In genomic region chr19:1324792-1325567, GRCh38 we compare ENCODE assay signal across 9 cellular contexts. TPM values are rescaled to one million over a fixed set of nuclear protein-coding genes. Genes with fewer than 3 reads are reported as not detected.
A peak's percentile ranks its signal among the peaks of the same experiment; 100 is the strongest.
DNase-seq lines count a peak whose midpoint lies in the region; ATAC-seq and TF ChIP-seq lines count a peak whose summit lies in the region.
"Had no signal": no experiment of that assay in that cellular context is flagged by ENCODE, and none has a peak within 500 bp of the region (broad histone marks: within the 10 kb centered on the region; RNA-seq: fewer than 3 reads in every experiment).

No MANE protein-coding gene starts in this region.

- H3K4me1 Mint-ChIP-seq in naive thymus-derived CD8-positive, alpha-beta T cell = peaks cover 5 to 13% (median 9%) of the 10 kb centered on the region in 4 donors

- H3K23ac ChIP-seq in IMR-90 (ENCODE audit: low read depth, low read length) = no peak overlapping the region

- H4K8ac ChIP-seq in IMR-90 (ENCODE audit: low read depth in 2 of 2, low read length in 2 of 2) = peak overlapping the region; percentile 73 to 82; a peak in 3 of 4 replicates

- TF ChIP-seq CTCF in IMR-90 (conservative IDR thresholded peaks at IDR 0.05; ENCODE audit: low read depth, low read length) = no peak
- no peak for TF ChIP-seq CTCF in upper lobe of right lung (IDR thresholded peaks at IDR 0.05)

- H3K27ac ChIP-seq in IMR-90 (ENCODE audit: insufficient read depth, low read length) = no peak overlapping the region; the same call in 1 of the 2 replicates
- no peak overlapping the region for H3K27ac ChIP-seq in upper lobe of right lung

- DNase-seq in C1 segment of cervical spinal cord (lab: John Stamatoyannopoulos, UW) = peak in 10 of 14 donors; percentile 8 to 55 (median 36)
- DNase-seq in IMR-90 = peak; percentile 61
- peak; percentile 16 for DNase-seq in activated T-cell treated with anti-CD3 and anti-CD28 coated beads for 1 hour (ENCODE audit: low read depth)
- DNase-seq in fibroblast of gingiva (ENCODE audit: low read depth) = peak; percentile 76
- peak in 6 of 10 donors; percentile 4 to 38 (median 22) for DNase-seq in naive thymus-derived CD8-positive, alpha-beta T cell
- no peak for DNase-seq in upper lobe of right lung

- ATAC-seq in IMR-90 (ENCODE audit: low read depth) (peak; percentile 94), upper lobe of right lung (peak; percentile 67), GM21515 (IDR thresholded peaks at IDR 0.05; ENCODE audit: unreplicated experiment) (no peak), HG03521 (IDR thresholded peaks at IDR 0.05; ENCODE audit: unreplicated experiment) (no peak)
- ATAC-seq in naive thymus-derived CD8-positive, alpha-beta T cell = peak; percentile 57 to 74

- POLR2A ChIA-PET in IMR-90 (lab: Charles Lee; ENCODE audit: unreplicated experiment) = no interaction called here
- POLR2A ChIA-PET in naive thymus-derived CD8-positive, alpha-beta T cell (lab: Charles Lee) = no interaction called here

- peak overlapping the region; percentile 85 for H2AK9ac ChIP-seq in IMR-90 (replicated peaks; ENCODE audit: low read depth, low read length, poor library complexity)

- H3K27ac Mint-ChIP-seq in naive thymus-derived CD8-positive, alpha-beta T cell = no peak overlapping the region

- peak overlapping the region; percentile 19 for H3K4me3 ChIP-seq in IMR-90 (ENCODE audit: insufficient read depth, low read depth, low read length)
- peak overlapping the region; percentile 37 for H3K4me3 ChIP-seq in upper lobe of right lung

- H2BK5ac ChIP-seq in IMR-90 (ENCODE audit: low read depth, low read length, poor library complexity, severe bottlenecking) = no peak overlapping the region

- H3K27me3 ChIP-seq in IMR-90 (ENCODE audit: control insufficient read depth, insufficient read depth, low read length) (peaks cover 1% of the 10 kb centered on the region; the same call in 1 of the 2 replicates), upper lobe of right lung (peaks cover 40% of the 10 kb centered on the region)

- WGBS in IMR-90 (ENCODE audit: extremely low coverage in 2 of 2, insufficient read length in 1 of 2), 2 experiments = 2% methylated on average over 35 of the region's 66 CpGs; no CpG with 5 or more reads in 1 of the 2 experiments

- H3K9me3 ChIP-seq in IMR-90 (ENCODE audit: control insufficient read depth, insufficient read depth, low read length) = no peaks in the 10 kb centered on the region
- no peaks in the 10 kb centered on the region for H3K9me3 ChIP-seq in upper lobe of right lung

- no peak overlapping the region for H3K18ac ChIP-seq in IMR-90 (ENCODE audit: low read depth, low read length)

- no TSS peak for BruUV-seq in IMR-90 (replicated peaks; lab: Mats Ljungman, UMichigan)

- no peaks in the 10 kb centered on the region for H3K9me1 ChIP-seq in IMR-90 (ENCODE audit: insufficient read depth, low read length)

- H3K56ac ChIP-seq in IMR-90 (ENCODE audit: extremely low read depth, insufficient read depth, low read length) = no peak overlapping the region

- H3K4me1 ChIP-seq in IMR-90 (ENCODE audit: control insufficient read depth, insufficient read depth, low read length) (peaks cover 2% of the 10 kb centered on the region; the same call in 1 of the 2 replicates), upper lobe of right lung (peaks cover 10% of the 10 kb centered on the region)

- H3K4ac ChIP-seq in IMR-90 (ENCODE audit: low read depth, low read length) = peak overlapping the region; percentile 75

- peak overlapping the region; percentile 32 for H4K91ac ChIP-seq in IMR-90 (ENCODE audit: insufficient read depth, low read depth, low read length)

- no peak for TF ChIP-seq POLR2A in IMR-90 (IDR thresholded peaks at IDR 0.05; ENCODE audit: low read depth, low read length)

- no peak overlapping the region for H2BK20ac ChIP-seq in IMR-90 (ENCODE audit: low read depth, low read length)

- H2BK15ac ChIP-seq in IMR-90 (ENCODE audit: low read depth, low read length) = no peak overlapping the region

- dilution Hi-C loops in IMR-90 (cut with HindIII; ENCODE audit: low sequenced_read_pairs, unreplicated experiment) = no loop called here

- H3K9ac ChIP-seq in IMR-90 (ENCODE audit: low read depth, low read length) = peak overlapping the region; percentile 38; the same call in 1 of the 2 replicates

- H3K4me3 Mint-ChIP-seq in naive thymus-derived CD8-positive, alpha-beta T cell = peak overlapping the region in 7 of 10 donors; percentile 28 to 66 (median 53)

- peak overlapping the region; percentile 37; the same call in 1 of the 2 replicates for H3K14ac ChIP-seq in IMR-90 (replicated peaks; ENCODE audit: low read depth, low read length)

- in situ Hi-C loops in IMR-90 (cut with MboI; ENCODE audit: low sequenced_read_pairs) = no loop called here

- intact Hi-C loops in IMR-90 (cut with micrococcal nuclease) = no loop called here
- intact Hi-C loops in upper lobe of right lung (cut with DNase I) = no loop called here

- peak overlapping the region; percentile 11; the same call in 1 of the 2 replicates for H4K5ac ChIP-seq in IMR-90 (ENCODE audit: low read depth, low read length)

- H3K9me3 Mint-ChIP-seq in naive thymus-derived CD8-positive, alpha-beta T cell = no peaks in the 10 kb centered on the region

- peak overlapping the region; percentile 90 for H2AFZ ChIP-seq in IMR-90 (replicated peaks; ENCODE audit: low read length, poor library complexity)

- peaks cover 17 to 45% (median 18%) of the 10 kb centered on the region in 5 donors for H3K27me3 Mint-ChIP-seq in naive thymus-derived CD8-positive, alpha-beta T cell

- peaks cover 0 to 6% (median 0%) of the 10 kb centered on the region in 3 donors for H3K36me3 Mint-ChIP-seq in naive thymus-derived CD8-positive, alpha-beta T cell

- CTCF ChIA-PET in IMR-90 (lab: Yijun Ruan, JAX) = interaction anchor here (0.7 kb wide), 1 partner anchor 9 kb away, joined by 3 read pairs; no protein-coding TSS in a partner anchor

- no peaks in the 10 kb centered on the region for H3K79me1 ChIP-seq in IMR-90 (ENCODE audit: low read depth in 1 of 2, low read length in 2 of 2)

- H3K36me3 ChIP-seq in IMR-90 (ENCODE audit: control insufficient read depth, insufficient read depth, low read length) = no peaks in the 10 kb centered on the region
- H3K36me3 ChIP-seq in upper lobe of right lung = no peaks in the 10 kb centered on the region

- H4K20me1 ChIP-seq in IMR-90 (ENCODE audit: insufficient read depth, low read length) = no peaks in the 10 kb centered on the region

- H2BK120ac ChIP-seq in IMR-90 (ENCODE audit: low read depth, low read length) = peak overlapping the region; percentile 40

- TF ChIP-seq RAD21 in IMR-90 (IDR thresholded peaks at IDR 0.05; ENCODE audit: low read length) = no peak

- H2AK5ac ChIP-seq in IMR-90 (ENCODE audit: low read depth, low read length) = no peak overlapping the region

- H3K4me2 ChIP-seq in IMR-90 (ENCODE audit: low read depth, low read length) = peak overlapping the region; percentile 45; the same call in 1 of the 2 replicates

TF ChIP-seq in IMR-90, 13 proteins besides CTCF, POLR2A, EP300 and RAD21:
- TF ChIP-seq MAZ (IDR thresholded peaks at IDR 0.05; ENCODE audit: borderline replicate concordance, low read depth, low read length) = peak; percentile 80
- TF ChIP-seq CEBPB (IDR thresholded peaks at IDR 0.05; ENCODE audit: low read depth, low read length) = no peak
- TF ChIP-seq MXI1 (IDR thresholded peaks at IDR 0.05; ENCODE audit: borderline replicate concordance, low read depth, low read length) = no peak
- TF ChIP-seq FOS (IDR thresholded peaks at IDR 0.05; ENCODE audit: low read depth, low read length) = peak; percentile 20; the same call in 1 of the 2 replicates
- TF ChIP-seq RCOR1 (IDR thresholded peaks at IDR 0.05; ENCODE audit: insufficient replicate concordance, low read length) = no peak
- TF ChIP-seq BHLHE40 (IDR thresholded peaks at IDR 0.05; ENCODE audit: low read depth, low read length) = peak; percentile 95

RNA-seq across cellular contexts. Expression of gene EFNA2, which starts 39.3 kb away (rescaled TPM):
- total RNA-seq in IMR-90 (2012; rRNA removed) = not detected in 2 replicates
- not detected in 2 replicates for polyA plus RNA-seq in IMR-90 (2012; rRNA removed)
- polyA plus RNA-seq in IMR-90 (2012; cell fraction: cytosol; rRNA removed) = 0.10 TPM in 1 of 2 replicates, not detected in the other
- polyA plus RNA-seq in IMR-90 (2012; cell fraction: nucleus; rRNA removed; ENCODE audit: low replicate concordance) = 0.07 TPM in 1 of 2 replicates, not detected in the other
- total RNA-seq in naive thymus-derived CD8-positive, alpha-beta T cell = not detected
- polyA plus RNA-seq in naive thymus-derived CD8-positive, alpha-beta T cell = not detected
- not detected for total RNA-seq in upper lobe of right lung
- total RNA-seq: mononuclear cell had no signal

RNA-seq across cellular contexts. Expression of gene FAM174C, which starts 49.6 kb away (rescaled TPM):
- total RNA-seq in IMR-90 (2012; rRNA removed) = 7.5 and 10.6 TPM in 2 replicates
- polyA plus RNA-seq in IMR-90 (2012; rRNA removed) = 61.8 and 93.4 TPM in 2 replicates
- polyA plus RNA-seq in IMR-90 (2012; cell fraction: cytosol; rRNA removed) = 94.9 and 135 TPM in 2 replicates
- 46.6 and 93.7 TPM in 2 replicates for polyA plus RNA-seq in IMR-90 (2012; cell fraction: nucleus; rRNA removed; ENCODE audit: low replicate concordance)
- total RNA-seq in naive thymus-derived CD8-positive, alpha-beta T cell = 10 to 100 TPM; 46.3 to 47.5 TPM
- 100 to 1,000 TPM in 1 of 3 donors, 10 to 100 TPM in 2; 66.7 to 104 (median 95.5) TPM for polyA plus RNA-seq in naive thymus-derived CD8-positive, alpha-beta T cell
- 41.4 TPM for total RNA-seq in upper lobe of right lung

RNA-seq across cellular contexts. Expression of gene CIRBP, which starts 55.8 kb away (rescaled TPM):
- 226 and 299 TPM in 2 replicates for total RNA-seq in IMR-90 (2012; rRNA removed)
- 405 and 542 TPM in 2 replicates for polyA plus RNA-seq in IMR-90 (2012; rRNA removed)
- 562 and 617 TPM in 2 replicates for polyA plus RNA-seq in IMR-90 (2012; cell fraction: cytosol; rRNA removed)
- polyA plus RNA-seq in IMR-90 (2012; cell fraction: nucleus; rRNA removed; ENCODE audit: low replicate concordance) = 2,129 and 2,924 TPM in 2 replicates
- total RNA-seq in naive thymus-derived CD8-positive, alpha-beta T cell = 100 to 1,000 TPM; 565 to 579 TPM
- polyA plus RNA-seq in naive thymus-derived CD8-positive, alpha-beta T cell = 100 to 1,000 TPM; 204 to 273 (median 262) TPM
- 322 TPM for total RNA-seq in upper lobe of right lung

RNA-seq across cellular contexts. Expression of gene NDUFS7, which starts 58.7 kb away (rescaled TPM):
- total RNA-seq in IMR-90 (2012; rRNA removed) = 60.8 and 64.7 TPM in 2 replicates
- 136 and 167 TPM in 2 replicates for polyA plus RNA-seq in IMR-90 (2012; rRNA removed)
- 283 and 387 TPM in 2 replicates for polyA plus RNA-seq in IMR-90 (2012; cell fraction: cytosol; rRNA removed)
- polyA plus RNA-seq in IMR-90 (2012; cell fraction: nucleus; rRNA removed; ENCODE audit: low replicate concordance) = 76.0 and 256 TPM in 2 replicates
- total RNA-seq in naive thymus-derived CD8-positive, alpha-beta T cell = 10 to 100 TPM; 65.3 to 74.3 TPM
- polyA plus RNA-seq in naive thymus-derived CD8-positive, alpha-beta T cell = 100 to 1,000 TPM; 211 to 233 (median 215) TPM
- 78.2 TPM for total RNA-seq in upper lobe of right lung

Comparison
In these comparisons a context has a peak if more than half of its experiments do, and no peak if none do; other contexts are left out.
1. ATAC-seq: peak in IMR-90 (single experiment), naive thymus-derived CD8-positive, alpha-beta T cell (2 of 2) and upper lobe of right lung (single experiment); none in GM21515 (single experiment) and HG03521 (single experiment).